Comparison of ENCODE assay signal across 22 cellular contexts in the genomic region with DNA sequence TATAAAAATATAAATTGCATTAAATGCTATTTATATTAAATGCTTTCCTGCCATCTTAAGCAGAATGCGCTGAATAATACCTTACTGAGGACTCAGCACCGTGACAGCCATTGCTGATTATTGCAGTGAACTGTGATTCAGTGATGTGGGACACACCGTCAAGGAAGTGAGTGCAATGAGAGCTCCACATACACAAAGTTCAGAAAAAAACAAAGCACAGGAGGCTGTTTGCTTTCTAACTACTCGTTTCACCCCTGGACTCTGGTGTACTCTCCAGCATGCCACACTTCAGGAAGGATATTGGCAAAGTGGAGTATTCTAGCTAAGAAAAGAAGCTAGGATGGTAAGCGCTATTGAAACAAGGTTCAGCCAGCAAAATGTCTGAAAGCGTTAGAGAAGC. TPM values are rescaled to one million over a fixed set of nuclear protein-coding genes. Genes with fewer than 3 reads are reported as not detected.
A peak's percentile ranks its signal among the peaks of the same experiment; 100 is the strongest.
DNase-seq lines count a peak whose midpoint lies in the region.
"Had no signal": no experiment of that assay in that cellular context is flagged by ENCODE, and none has a peak within 500 bp of the region (broad histone marks: within the 10 kb centered on the region; RNA-seq: fewer than 3 reads in every experiment).

No MANE protein-coding gene starts in this region.

- H3K9me3 ChIP-seq in SK-N-MC (ENCODE audit: low read depth, low read length) (no peaks in the 10 kb centered on the region), iPS-18c (ENCODE audit: control insufficient read depth, insufficient read depth, low read length) (no peaks in the 10 kb centered on the region)
- H3K9me3 ChIP-seq: BLaER1, lower lobe of right lung had no signal

- peak overlapping the region; percentile 78 for H3K9ac ChIP-seq in SK-N-MC (ENCODE audit: insufficient read length)
- H3K9ac ChIP-seq: BLaER1 had no signal

- H3K36me3 Mint-ChIP-seq in activated CD4-positive, alpha-beta T cell treated with anti-CD3 and anti-CD28 coated beads, Interleukin-2, amount 10 ng/mL, durations not matched to agents 7 days and 5 days (ENCODE audit: low read depth), result no peaks in the 10 kb centered on the region
- H3K36me3 Mint-ChIP-seq: activated naive CD8-positive, alpha-beta T cell treated with anti-CD3 and anti-CD28 coated beads, Interleukin-2, amount 10 ng/mL, durations not matched to agents 7 days and 5 days; brain; immature natural killer cell had no signal

- peaks cover 5% of the 10 kb centered on the region for H3K4me1 Mint-ChIP-seq in activated CD4-positive, alpha-beta T cell treated with anti-CD3 and anti-CD28 coated beads, Interleukin-2, amount 10 ng/mL, durations not matched to agents 7 days and 5 days
- H3K4me1 Mint-ChIP-seq: immature natural killer cell had no signal

- DNase-seq in NCI-H748 (lab: John Stamatoyannopoulos, UW; ENCODE audit: unreplicated experiment), result peak; percentile 15
- DNase-seq in NCI-H748 treated with DMSO at 0.1 percent for 48 hours (lab: John Stamatoyannopoulos, UW), result no peak
- no peak for DNase-seq in SK-N-MC (ENCODE audit: low read depth, low spot score)
- DNase-seq in NCI-H345 treated with DMSO at 0.1 percent for 48 hours (lab: John Stamatoyannopoulos, UW; ENCODE audit: unreplicated experiment), result no peak
- no peak for DNase-seq in activated CD4-positive, alpha-beta T cell treated with anti-CD3 and anti-CD28 coated beads, Interleukin-2, amount 10 ng/mL, durations not matched to agents 7 days and 5 days
- DNase-seq in islet precursor cell, result no peak
- DNase-seq in RKO (ENCODE audit: low spot score), result no peak
- DNase-seq: activated CD8-positive, alpha-beta memory T cell treated with anti-CD3 and anti-CD28 coated beads, Interleukin-2, amount 50 U/mL, for 48 hours; activated naive CD8-positive, alpha-beta T cell treated with anti-CD3 and anti-CD28 coated beads, Interleukin-2, amount 10 ng/mL, durations not matched to agents 7 days and 5 days; GF-D8; immature natural killer cell; Karpas-422; lower lobe of right lung; NCI-H1048; NCI-H2029 treated with DMSO at 0.1 percent for 48 hours; NCI-H510A; SHP77; stimulated activated CD4-positive, alpha-beta T cell treated with anti-CD3 and anti-CD28 coated beads, Interleukin-15, amount 100 ng/mL, for 24 hours had no signal

- H3K27me3 Mint-ChIP-seq in activated CD4-positive, alpha-beta T cell treated with anti-CD3 and anti-CD28 coated beads, Interleukin-2, amount 10 ng/mL, durations not matched to agents 7 days and 5 days, result peaks cover 2% of the 10 kb centered on the region

- H3K4me3 Mint-ChIP-seq in activated CD4-positive, alpha-beta T cell treated with anti-CD3 and anti-CD28 coated beads, Interleukin-2, amount 10 ng/mL, durations not matched to agents 7 days and 5 days, result no peak overlapping the region
- H3K4me3 Mint-ChIP-seq: activated naive CD8-positive, alpha-beta T cell treated with anti-CD3 and anti-CD28 coated beads, Interleukin-2, amount 10 ng/mL, durations not matched to agents 7 days and 5 days; immature natural killer cell had no signal

- H3K9me3 Mint-ChIP-seq in activated CD4-positive, alpha-beta T cell treated with anti-CD3 and anti-CD28 coated beads, Interleukin-2, amount 10 ng/mL, durations not matched to agents 7 days and 5 days, result no peaks in the 10 kb centered on the region
- H3K9me3 Mint-ChIP-seq: activated naive CD8-positive, alpha-beta T cell treated with anti-CD3 and anti-CD28 coated beads, Interleukin-2, amount 10 ng/mL, durations not matched to agents 7 days and 5 days had no signal

- CTCF ChIA-PET in activated CD4-positive, alpha-beta T cell treated with anti-CD3 and anti-CD28 coated beads, Interleukin-2, amount 10 ng/mL, durations not matched to agents 7 days and 5 days (lab: Charles Lee), result interaction anchor here (0.6 kb wide), 1 partner anchor 15 kb away, joined by 4 read pairs; no protein-coding TSS in a partner anchor

- POLR2A ChIA-PET in activated CD4-positive, alpha-beta T cell treated with anti-CD3 and anti-CD28 coated beads, Interleukin-2, amount 10 ng/mL, durations not matched to agents 7 days and 5 days (lab: Charles Lee), result no interaction called here

- H3K27ac Mint-ChIP-seq in activated CD4-positive, alpha-beta T cell treated with anti-CD3 and anti-CD28 coated beads, Interleukin-2, amount 10 ng/mL, durations not matched to agents 7 days and 5 days, result no peak overlapping the region
- H3K27ac Mint-ChIP-seq: activated naive CD8-positive, alpha-beta T cell treated with anti-CD3 and anti-CD28 coated beads, Interleukin-2, amount 10 ng/mL, durations not matched to agents 7 days and 5 days; immature natural killer cell had no signal

- H3K27ac ChIP-seq in SK-N-MC, result peak overlapping the region; percentile 72
- H3K27ac ChIP-seq: BLaER1, lower lobe of right lung had no signal

- H3K36me3 ChIP-seq in SK-N-MC (ENCODE audit: insufficient read depth, low read length), result no peaks in the 10 kb centered on the region
- H3K36me3 ChIP-seq: BLaER1, lower lobe of right lung had no signal

- H3K4me3 ChIP-seq in SK-N-MC (peak overlapping the region; percentile 82), iPS-18c (ENCODE audit: insufficient read depth, low read depth, low read length) (peak overlapping the region; percentile 34; the same call in 1 of the 2 replicates)
- H3K4me3 ChIP-seq: BLaER1, lower lobe of right lung had no signal

RNA-seq across cellular contexts. Expression of a gene that starts 57.4 kb away (rescaled TPM):
- total RNA-seq in activated CD4-positive, alpha-beta T cell treated with anti-CD3 and anti-CD28 coated beads, Interleukin-2, amount 10 ng/mL, durations not matched to agents 7 days and 5 days, result under 1 TPM; 0.32 to 0.40 TPM
- total RNA-seq: myocyte had no signal
